9 cellular contexts compared by ENCODE assay signal in the genomic region with DNA sequence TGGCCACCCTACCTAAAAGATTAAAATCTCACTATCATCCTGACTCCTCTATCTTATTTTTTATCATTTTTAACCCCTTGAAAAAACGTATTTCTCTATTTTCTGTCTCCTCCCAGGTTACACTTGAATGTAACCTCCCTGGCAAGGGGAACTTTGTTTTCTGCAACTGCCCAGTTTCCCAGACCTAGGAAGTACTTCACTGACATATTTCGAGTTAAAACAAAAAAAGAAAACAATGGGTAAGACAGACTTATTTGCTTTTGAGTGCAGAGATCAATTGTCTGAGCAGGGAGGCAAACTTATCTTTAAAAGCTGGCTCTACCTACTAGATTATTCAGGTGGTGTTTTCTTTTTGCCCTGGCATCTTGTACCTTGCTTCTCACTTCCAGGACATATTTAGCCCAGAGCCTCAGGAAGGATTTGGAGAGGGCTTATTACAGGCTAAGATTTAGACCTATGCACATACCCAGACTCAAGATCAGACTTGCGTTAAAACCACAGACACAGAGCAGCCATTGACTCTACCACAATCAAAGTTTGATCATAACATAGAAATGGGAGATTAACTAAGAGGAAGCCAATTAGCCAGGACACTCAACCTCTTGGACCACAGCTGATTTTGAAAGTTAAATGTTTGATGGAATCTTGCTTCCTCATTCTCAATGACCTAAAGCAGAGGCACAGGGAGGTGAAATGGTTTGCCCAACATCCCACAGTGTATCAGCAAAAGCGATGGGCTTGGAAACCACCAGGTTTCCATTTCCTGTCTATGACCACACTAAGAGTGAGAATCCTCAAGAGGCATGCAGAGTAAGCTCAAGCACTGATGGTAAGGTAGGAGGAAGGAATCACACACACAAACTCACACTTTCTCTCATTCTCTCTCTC.
DNase-seq lines count a peak whose midpoint lies in the region; ATAC-seq and TF ChIP-seq lines count a peak whose summit lies in the region.
"Had no signal": no experiment of that assay in that cellular context is flagged by ENCODE, and none has a peak within 500 bp of the region (broad histone marks: within the 10 kb centered on the region; RNA-seq: fewer than 3 reads in every experiment).

No MANE protein-coding gene starts in this region.

- TF ChIP-seq CTCF in GM13977 (IDR thresholded peaks at IDR 0.05; ENCODE audit: extremely low read depth, insufficient read depth, missing control alignments) (no peak), choroid plexus epithelial cell (conservative IDR thresholded peaks at IDR 0.05; ENCODE audit: low read depth, low read length) (no peak)

- ATAC-seq in GM21390 (IDR thresholded peaks at IDR 0.05; ENCODE audit: unreplicated experiment) (peak; percentile 96), HG03432 (IDR thresholded peaks at IDR 0.05; ENCODE audit: unreplicated experiment) (peak; percentile 94)
- no peak for ATAC-seq in activated CD4-positive, CD25-positive, alpha-beta regulatory T cell treated with anti-CD3 and anti-CD28 coated beads, Interleukin-2, amount 50 U/mL, for 24 hours
- ATAC-seq: Panc1 had no signal

- no peak for TF ChIP-seq POLR2A in erythroblast (IDR thresholded peaks at IDR 0.05; ENCODE audit: low read length)

- no peak overlapping the region for H3K4me3 ChIP-seq in choroid plexus epithelial cell (ENCODE audit: low read depth, low read length)

- peak; percentile 43 for DNase-seq in GM13977 (ENCODE audit: low spot score)
- peak; percentile 34 for DNase-seq in choroid plexus epithelial cell (ENCODE audit: low read depth)
- no peak for DNase-seq in erythroblast (lab: John Stamatoyannopoulos, UW)
- DNase-seq in SHP77 treated with DMSO at 0.1 percent for 48 hours (lab: John Stamatoyannopoulos, UW), result no peak
- no peak for DNase-seq in NCI-H2227 (lab: John Stamatoyannopoulos, UW; ENCODE audit: unreplicated experiment)

- in situ Hi-C loops in GM13977 (cut with MboI; ENCODE audit: low pct_unique_long_range_greater_than_20kb, low sequenced_read_pairs, unreplicated experiment), result no loop called here

Comparison
In these comparisons a context has a peak if more than half of its experiments do, and no peak if none do; other contexts are left out.
1. DNase-seq: peak in GM13977 (single experiment) and choroid plexus epithelial cell (single experiment); none in erythroblast (0 of 2), SHP77 treated with DMSO at 0.1 percent for 48 hours (single experiment) and NCI-H2227 (single experiment).
2. ATAC-seq: peak in GM21390 (single experiment) and HG03432 (single experiment); none in activated CD4-positive, CD25-positive, alpha-beta regulatory T cell treated with anti-CD3 and anti-CD28 coated beads, Interleukin-2, amount 50 U/mL, for 24 hours (0 of 2).